Comparison of ENCODE assay signal across 9 cellular contexts in the genomic region with DNA sequence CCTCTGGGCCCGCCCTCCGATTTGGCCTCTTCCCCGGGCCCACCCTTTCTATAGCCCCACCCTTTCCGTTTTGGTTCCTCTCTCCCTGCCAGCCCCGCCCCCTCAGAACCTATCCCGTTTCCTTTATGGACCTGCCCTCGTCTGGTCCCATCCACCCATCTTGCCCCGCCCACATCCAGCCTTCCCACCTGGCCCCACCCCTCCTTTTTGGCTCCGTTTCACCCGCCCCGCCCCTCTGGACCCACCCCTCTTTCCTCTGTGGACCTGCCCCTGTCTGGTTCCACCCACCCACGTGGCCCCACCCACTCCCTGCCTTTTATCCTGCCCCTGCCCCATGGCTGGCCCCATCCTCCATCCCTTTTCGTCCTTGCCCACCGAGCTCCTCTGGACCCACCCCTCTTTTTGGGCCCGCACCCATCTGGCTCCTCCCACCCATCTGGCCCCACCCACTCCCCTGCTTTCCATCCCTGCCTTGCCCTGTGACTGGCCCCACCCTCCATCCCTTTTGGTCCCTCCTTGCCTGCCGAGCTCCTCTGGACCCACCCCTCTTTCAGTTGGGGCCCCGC.
DNase-seq lines count a peak whose midpoint lies in the region; ATAC-seq and TF ChIP-seq lines count a peak whose summit lies in the region.
"Had no signal": no experiment of that assay in that cellular context is flagged by ENCODE, and none has a peak within 500 bp of the region (broad histone marks: within the 10 kb centered on the region; RNA-seq: fewer than 3 reads in every experiment).

No MANE protein-coding gene starts in this region.

- no peaks in the 10 kb centered on the region for H3K36me3 ChIP-seq in A673 (ENCODE audit: insufficient read depth, low read length, poor library complexity, severe bottlenecking)
- no peaks in the 10 kb centered on the region for H3K36me3 ChIP-seq in fibroblast of lung (ENCODE audit: control insufficient read depth, insufficient read depth, low read length)
- H3K36me3 ChIP-seq in PC-9 (ENCODE audit: low read depth) = no peaks in the 10 kb centered on the region

- no peak overlapping the region for H3K4me3 ChIP-seq in A673 (ENCODE audit: low read depth, low read length, poor library complexity, severe bottlenecking)
- no peak overlapping the region for H3K4me3 ChIP-seq in fibroblast of lung (replicated peaks in 1 of 4; ENCODE audit: control extremely low read depth in 1 of 4, insufficient read depth in 1 of 4, low read depth in 3 of 4, low read length in 4 of 4)
- no peak overlapping the region for H3K4me3 ChIP-seq in PC-9
- H3K4me3 ChIP-seq: SK-N-MC had no signal

- H3K79me2 ChIP-seq in fibroblast of lung (ENCODE audit: control insufficient read depth, insufficient read depth, low read length) (no peaks in the 10 kb centered on the region), PC-9 (ENCODE audit: low read depth) (no peaks in the 10 kb centered on the region)

- CTCF ChIA-PET in A673 (lab: Charles Lee) (no interaction called here), PC-9 (lab: Charles Lee) (no interaction called here)

- TF ChIP-seq CTCF in A673 (conservative IDR thresholded peaks at IDR 0.05; ENCODE audit: low read depth, low read length) (no peak), fibroblast of lung (conservative IDR thresholded peaks at IDR 0.05 in 1 of 2, IDR thresholded peaks at IDR 0.05 in 1 of 2; ENCODE audit: low read depth in 1 of 2, low read length in 2 of 2) (no peak), PC-9 (conservative IDR thresholded peaks at IDR 0.05) (no peak)

- POLR2A ChIA-PET in A673 (lab: Charles Lee; ENCODE audit: low non-redundant PET) (no interaction called here), PC-9 (lab: Charles Lee; ENCODE audit: unreplicated experiment) (no interaction called here)

- H3F3A ChIP-seq in PC-9 (ENCODE audit: insufficient read depth, low read depth) = no peaks in the 10 kb centered on the region

- H2AFZ ChIP-seq in fibroblast of lung (ENCODE audit: low read length) (no peak overlapping the region), PC-9 (no peak overlapping the region)

- peaks cover 7% of the 10 kb centered on the region for H3K27me3 ChIP-seq in A673 (replicated peaks; ENCODE audit: insufficient read depth, low read depth, low read length, poor library complexity)
- no peaks in the 10 kb centered on the region for H3K27me3 ChIP-seq in fibroblast of lung (ENCODE audit: control insufficient read depth, insufficient read depth, low read length)
- H3K27me3 ChIP-seq in PC-9 (ENCODE audit: insufficient read depth, low read depth) = peaks cover 28% of the 10 kb centered on the region

- intact Hi-C loops in A673 (cut with micrococcal nuclease; ENCODE audit: unreplicated experiment) (no loop called here), PC-9 (cut with micrococcal nuclease; ENCODE audit: unreplicated experiment) (no loop called here)

- no peak overlapping the region for H3K9ac ChIP-seq in fibroblast of lung (ENCODE audit: insufficient read depth, low read length)

- no peak overlapping the region for H3K4me2 ChIP-seq in fibroblast of lung (ENCODE audit: extremely low read depth, insufficient read depth, low read length)
- no peak overlapping the region for H3K4me2 ChIP-seq in PC-9

- BruUV-seq in A673 (replicated peaks; lab: Mats Ljungman, UMichigan) = no TSS peak
- no TSS peak for BruUV-seq in PC-9 (replicated peaks; lab: Mats Ljungman, UMichigan)

- no peaks in the 10 kb centered on the region for H3K9me2 ChIP-seq in PC-9 (ENCODE audit: insufficient read depth)

- peaks cover 14% of the 10 kb centered on the region for H3K4me1 ChIP-seq in A673 (ENCODE audit: insufficient read depth, low read length, poor library complexity, severe bottlenecking)
- no peaks in the 10 kb centered on the region for H3K4me1 ChIP-seq in fibroblast of lung (ENCODE audit: control insufficient read depth, extremely low read depth, insufficient read depth, low read length)
- H3K4me1 ChIP-seq in PC-9 (replicated peaks; ENCODE audit: insufficient read depth) = no peaks in the 10 kb centered on the region; the same call in 1 of the 2 replicates

- H3K9me3 ChIP-seq in A673 (ENCODE audit: low read depth, low read length, poor library complexity, severe bottlenecking) (no peaks in the 10 kb centered on the region), fibroblast of lung (ENCODE audit: control insufficient read depth, insufficient read depth, low read depth, low read length) (no peaks in the 10 kb centered on the region), PC-9 (ENCODE audit: insufficient read depth, low read depth) (no peaks in the 10 kb centered on the region)

- no peak overlapping the region for H3K27ac ChIP-seq in A673 (ENCODE audit: low read depth, low read length, poor library complexity, severe bottlenecking)
- no peak overlapping the region for H3K27ac ChIP-seq in fibroblast of lung (ENCODE audit: insufficient read depth, low read length)
- no peak overlapping the region for H3K27ac ChIP-seq in PC-9
- H3K27ac ChIP-seq: SK-N-MC had no signal

- DNase-seq in A673 (ENCODE audit: low spot score) (peak; percentile 30), NCI-H1048 (lab: John Stamatoyannopoulos, UW) (peak; percentile 41), fibroblast of lung (ENCODE audit: low read depth in 2 of 2) (peak; percentile 3 to 21), PC-9 (no peak), amniotic stem cell (lab: John Stamatoyannopoulos, UW) (no peak)
- peak; percentile 89 for DNase-seq in activated CD4-positive, alpha-beta T cell treated with anti-CD3 and anti-CD28 coated beads for 48 hours
- DNase-seq in stimulated activated CD4-positive, alpha-beta T cell treated with anti-CD3 and anti-CD28 coated beads, Interleukin-15, amount 100 ng/mL, for 24 hours = peak; percentile 82

- H4K20me1 ChIP-seq in fibroblast of lung (ENCODE audit: control insufficient read depth, extremely low read depth, insufficient read depth, low read length) = no peaks in the 10 kb centered on the region
- no peaks in the 10 kb centered on the region for H4K20me1 ChIP-seq in PC-9 (ENCODE audit: insufficient read depth)

- no peak for ATAC-seq in GM18517 (IDR thresholded peaks at IDR 0.05; ENCODE audit: unreplicated experiment)

Comparison
In these comparisons a context has a peak if more than half of its experiments do, and no peak if none do; other contexts are left out.
1. DNase-seq: peak in A673 (single experiment), NCI-H1048 (single experiment), activated CD4-positive, alpha-beta T cell treated with anti-CD3 and anti-CD28 coated beads for 48 hours (single experiment), fibroblast of lung (2 of 2) and stimulated activated CD4-positive, alpha-beta T cell treated with anti-CD3 and anti-CD28 coated beads, Interleukin-15, amount 100 ng/mL, for 24 hours (single experiment); none in PC-9 (0 of 2) and amniotic stem cell (single experiment).